ENCODE assay signal across 11 cellular contexts in the genomic region with DNA sequence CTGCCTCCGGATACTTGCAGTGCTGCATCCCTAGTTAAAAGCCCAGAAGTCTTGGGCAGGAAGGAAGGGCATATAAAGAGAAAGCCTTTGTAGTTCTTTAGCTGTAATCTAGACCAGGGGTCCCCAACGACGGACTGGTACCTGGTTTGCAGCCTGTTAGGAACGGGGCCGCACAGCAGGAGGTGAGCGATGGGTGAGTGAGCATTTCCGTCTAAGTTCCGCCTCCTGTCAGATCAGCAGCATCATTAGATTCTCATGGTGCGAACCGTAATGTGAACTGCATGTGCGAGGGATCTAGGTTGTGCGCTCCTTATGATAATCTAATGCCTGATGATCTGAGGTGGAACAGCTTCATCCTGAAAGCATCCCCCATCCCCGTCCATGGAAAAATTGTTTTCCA. TPM values are rescaled to one million over a fixed set of nuclear protein-coding genes. Genes with fewer than 3 reads are reported as not detected.
A peak's percentile ranks its signal among the peaks of the same experiment; 100 is the strongest.
DNase-seq lines count a peak whose midpoint lies in the region; ATAC-seq and TF ChIP-seq lines count a peak whose summit lies in the region.
"Had no signal": no experiment of that assay in that cellular context is flagged by ENCODE, and none has a peak within 500 bp of the region (broad histone marks: within the 10 kb centered on the region; RNA-seq: fewer than 3 reads in every experiment).

No MANE protein-coding gene starts in this region.

- H2BK5ac ChIP-seq in trophoblast cell (ENCODE audit: low read depth, low read length, poor library complexity): no peak overlapping the region

- no peak for DNase-seq in activated T-cell treated with anti-CD3 and anti-CD28 coated beads, Interleukin-2, amount 50 U/mL, for 24 hours
- DNase-seq in activated T-cell treated with anti-CD3 and anti-CD28 coated beads for 4 hours (no peak), fibroblast of villous mesenchyme (ENCODE audit: low read depth) (no peak), trophoblast cell (no peak), GM13977 (ENCODE audit: low spot score) (no peak), T1000 (lab: John Stamatoyannopoulos, UW) (no peak)
- DNase-seq: activated naive CD4-positive, alpha-beta T cell treated with anti-CD3 and anti-CD28 coated beads, Interleukin-2, amount 50 U/mL, for 16 hours; upper lobe of left lung had no signal

- H3K79me1 ChIP-seq in trophoblast cell (ENCODE audit: low read length): peaks cover 11% of the 10 kb centered on the region

- no peaks in the 10 kb centered on the region for H4K20me1 ChIP-seq in OCI-LY1 (ENCODE audit: insufficient read depth, low read length)
- H4K20me1 ChIP-seq: BLaER1 had no signal

- H3K4me3 Mint-ChIP-seq in activated T-cell treated with anti-CD3 and anti-CD28 coated beads, Interleukin-2, amount 50 U/mL, for 24 hours: peak overlapping the region; percentile 92

- peaks cover 41% of the 10 kb centered on the region for H3K36me3 Mint-ChIP-seq in activated T-cell treated with anti-CD3 and anti-CD28 coated beads, Interleukin-2, amount 50 U/mL, for 24 hours (ENCODE audit: low read depth)

- TF ChIP-seq CTCF in OCI-LY1 (IDR thresholded peaks at IDR 0.05; ENCODE audit: low read length): no peak
- no peak for TF ChIP-seq CTCF in fibroblast of villous mesenchyme (IDR thresholded peaks at IDR 0.05; ENCODE audit: insufficient read depth, low read depth, low read length)
- TF ChIP-seq CTCF in GM13977 (IDR thresholded peaks at IDR 0.05; ENCODE audit: extremely low read depth, insufficient read depth, missing control alignments): no peak

- H3K27me3 Mint-ChIP-seq in activated T-cell treated with anti-CD3 and anti-CD28 coated beads, Interleukin-2, amount 50 U/mL, for 24 hours: no peaks in the 10 kb centered on the region

- no peaks in the 10 kb centered on the region for H3K9me3 ChIP-seq in OCI-LY1 (ENCODE audit: low read length)
- no peaks in the 10 kb centered on the region for H3K9me3 ChIP-seq in trophoblast cell (ENCODE audit: insufficient read depth, low read depth, low read length)
- H3K9me3 ChIP-seq: upper lobe of left lung had no signal

- no peak overlapping the region for H2AK5ac ChIP-seq in trophoblast cell (ENCODE audit: low read length)

- H3K4me3 ChIP-seq in OCI-LY1 (ENCODE audit: low read depth, low read length, poor library complexity, severe bottlenecking) (peak overlapping the region; percentile 95), fibroblast of villous mesenchyme (ENCODE audit: low read depth, low read length) (peak overlapping the region; percentile 84), trophoblast cell (ENCODE audit: low read depth, low read length) (no peak overlapping the region)
- H3K4me3 ChIP-seq: BLaER1 had no signal

- H3K4ac ChIP-seq in trophoblast cell (ENCODE audit: low read depth, low read length): no peak overlapping the region

- H4K12ac ChIP-seq in trophoblast cell (ENCODE audit: low read depth, low read length): peak overlapping the region; percentile 18

- H3K9ac ChIP-seq in OCI-LY1 (ENCODE audit: low read length): no peak overlapping the region
- no peak overlapping the region for H3K9ac ChIP-seq in trophoblast cell (ENCODE audit: low read length)
- H3K9ac ChIP-seq: BLaER1 had no signal

- H3K27me3 ChIP-seq in OCI-LY1 (ENCODE audit: insufficient read depth, low read length) (no peaks in the 10 kb centered on the region), trophoblast cell (ENCODE audit: insufficient read depth, low read length) (no peaks in the 10 kb centered on the region)
- H3K27me3 ChIP-seq: BLaER1, upper lobe of left lung had no signal

- no peak overlapping the region for H2BK12ac ChIP-seq in trophoblast cell (ENCODE audit: low read length)

- no peak overlapping the region for H4K91ac ChIP-seq in trophoblast cell (ENCODE audit: low read depth, low read length)

- no peak overlapping the region for H3K27ac Mint-ChIP-seq in activated T-cell treated with anti-CD3 and anti-CD28 coated beads, Interleukin-2, amount 50 U/mL, for 24 hours

- H3K9me3 Mint-ChIP-seq in activated T-cell treated with anti-CD3 and anti-CD28 coated beads, Interleukin-2, amount 50 U/mL, for 24 hours: peaks cover 17% of the 10 kb centered on the region

- no peaks in the 10 kb centered on the region for H3K9me2 ChIP-seq in OCI-LY1 (ENCODE audit: low read depth, low read length)

- no peak overlapping the region for H3K27ac ChIP-seq in OCI-LY1 (ENCODE audit: low read depth, low read length, poor library complexity, severe bottlenecking)
- H3K27ac ChIP-seq in trophoblast cell (ENCODE audit: low read depth, low read length): no peak overlapping the region
- H3K27ac ChIP-seq: BLaER1 had no signal

- no peak for ATAC-seq in HG03097 (IDR thresholded peaks at IDR 0.05; ENCODE audit: low FRiP score, unreplicated experiment)

- H3K79me2 ChIP-seq in OCI-LY1 (ENCODE audit: insufficient read depth, low read length): peaks cover 25% of the 10 kb centered on the region
- peaks cover 10% of the 10 kb centered on the region for H3K79me2 ChIP-seq in trophoblast cell (ENCODE audit: control insufficient read depth, insufficient read depth, low read length, poor library complexity)

- no peak overlapping the region for H2BK120ac ChIP-seq in trophoblast cell (ENCODE audit: insufficient read depth, low read length, poor library complexity)

- in situ Hi-C loops in GM13977 (cut with MboI; ENCODE audit: low pct_unique_long_range_greater_than_20kb, low sequenced_read_pairs, unreplicated experiment): no loop called here

- no peaks in the 10 kb centered on the region for H3F3A ChIP-seq in OCI-LY1 (ENCODE audit: insufficient read depth, low read length)

- H3K14ac ChIP-seq in trophoblast cell (ENCODE audit: low read length): no peak overlapping the region

- H2AFZ ChIP-seq in OCI-LY1 (ENCODE audit: low read length) (no peak overlapping the region), trophoblast cell (ENCODE audit: insufficient read depth, low read length, poor library complexity) (no peak overlapping the region)

- H3K4me1 ChIP-seq in OCI-LY1 (ENCODE audit: insufficient read depth, low read length, severe bottlenecking) (peaks cover 30% of the 10 kb centered on the region), trophoblast cell (ENCODE audit: control insufficient read depth in 1 of 2, insufficient read depth in 2 of 2, low read length in 2 of 2) (peaks cover 0 to 2% of the 10 kb centered on the region in 2 experiments)

- H3K4me1 Mint-ChIP-seq in activated T-cell treated with anti-CD3 and anti-CD28 coated beads, Interleukin-2, amount 50 U/mL, for 24 hours (ENCODE audit: low read depth): peaks cover 40% of the 10 kb centered on the region

- H3K4me2 ChIP-seq in OCI-LY1 (ENCODE audit: low read length) (peak overlapping the region; percentile 76), trophoblast cell (ENCODE audit: low read length) (no peak overlapping the region)
- H3K4me2 ChIP-seq: BLaER1 had no signal

- no CpG with 5 or more reads among the region's 13 CpGs for WGBS in trophoblast cell (ENCODE audit: extremely low coverage, insufficient coverage, insufficient read length)

- H3K36me3 ChIP-seq in OCI-LY1 (ENCODE audit: insufficient read depth, low read length): peaks cover 21% of the 10 kb centered on the region
- H3K36me3 ChIP-seq in trophoblast cell (ENCODE audit: control insufficient read depth in 1 of 2, insufficient read depth in 2 of 2, low read length in 2 of 2): peaks cover 0 to 6% of the 10 kb centered on the region in 2 experiments

- H3K23ac ChIP-seq in trophoblast cell (ENCODE audit: low read length): no peak overlapping the region

- peak overlapping the region; percentile 7 for H3K18ac ChIP-seq in trophoblast cell (ENCODE audit: low read length)

- H4K8ac ChIP-seq in trophoblast cell (ENCODE audit: low read depth, low read length): no peak overlapping the region

RNA-seq across cellular contexts. Expression of a gene that starts 1.6 kb away (rescaled TPM):
- 38.0 and 39.3 TPM in 2 replicates for total RNA-seq in fibroblast of villous mesenchyme
- polyA plus RNA-seq in trophoblast cell (2013): 36.5 and 39.5 TPM in 2 replicates
